In genomic region chr20:32560482-32560988, GRCh38 we compare ENCODE assay signal across 13 cellular contexts. TPM values are rescaled to one million over a fixed set of nuclear protein-coding genes. Genes with fewer than 3 reads are reported as not detected.
DNase-seq lines count a peak whose midpoint lies in the region; ATAC-seq and TF ChIP-seq lines count a peak whose summit lies in the region.
"Had no signal": no experiment of that assay in that cellular context is flagged by ENCODE, and none has a peak within 500 bp of the region (broad histone marks: within the 10 kb centered on the region; RNA-seq: fewer than 3 reads in every experiment).

No MANE protein-coding gene starts in this region.

- no peak for TF ChIP-seq CTCF in cardiac muscle cell (IDR thresholded peaks at IDR 0.05; ENCODE audit: low read depth, low read length)
- TF ChIP-seq CTCF in hepatocyte (IDR thresholded peaks at IDR 0.05; ENCODE audit: poor library complexity) = no peak
- TF ChIP-seq CTCF in lower lobe of right lung (IDR thresholded peaks at IDR 0.05) = no peak

- H3K79me2 ChIP-seq in hepatocyte = peaks cover 36% of the 10 kb centered on the region

- no peaks in the 10 kb centered on the region for H3K9me2 ChIP-seq in hepatocyte (replicated peaks; ENCODE audit: insufficient read depth)

- H3K27ac ChIP-seq in cardiac muscle cell (peak overlapping the region; percentile 75), hepatocyte (peak overlapping the region; percentile 63), temporal lobe (ENCODE audit: low read depth, low read length) (peak overlapping the region; percentile 47), lower lobe of right lung (no peak overlapping the region)
- H3K27ac ChIP-seq: left ventricle myocardium inferior had no signal

- 90% methylated on average over 9 of the region's 9 CpGs for WGBS in hepatocyte (ENCODE audit: low lambda C conversion rate, missing lambda C conversion rate)

- H3K36me3 Mint-ChIP-seq in activated naive CD4-positive, alpha-beta T cell treated with anti-CD3 and anti-CD28 coated beads, Interleukin-2, amount 50 U/mL, for 72 hours = peaks cover 0 to 4% of the 10 kb centered on the region in 2 donors

- DNase-seq in cardiac muscle cell (ENCODE audit: low read depth in 1 of 2, low spot score in 1 of 2) (no peak), left ventricle myocardium superior (no peak), hepatocyte (ENCODE audit: low spot score) (no peak), lower lobe of right lung (no peak), Kasumi-1 (lab: John Stamatoyannopoulos, UW) (no peak), NCI-H2171 treated with DMSO at 0.1 percent for 48 hours (lab: John Stamatoyannopoulos, UW) (no peak)
- no peak for DNase-seq in activated naive CD4-positive, alpha-beta T cell treated with anti-CD3 and anti-CD28 coated beads, Interleukin-2, amount 50 U/mL, for 72 hours (ENCODE audit: low spot score in 2 of 2)
- DNase-seq: IMR-90, left ventricle myocardium inferior, SHP77, T1000 had no signal

- no peaks in the 10 kb centered on the region for H3K9me3 ChIP-seq in cardiac muscle cell (ENCODE audit: low read depth)
- no peaks in the 10 kb centered on the region for H3K9me3 ChIP-seq in hepatocyte (ENCODE audit: low read depth)
- H3K9me3 ChIP-seq in lower lobe of right lung = no peaks in the 10 kb centered on the region
- H3K9me3 ChIP-seq: breast epithelium, left ventricle myocardium inferior had no signal

- intact Hi-C loops in left ventricle myocardium superior (cut with micrococcal nuclease) = no loop called here
- intact Hi-C loops in lower lobe of right lung (cut with DNase I) = no loop called here

- ATAC-seq in left ventricle myocardium superior (no peak), lower lobe of right lung (no peak)
- no peak for ATAC-seq in activated naive CD4-positive, alpha-beta T cell treated with anti-CD3 and anti-CD28 coated beads, Interleukin-2, amount 50 U/mL, for 72 hours

- no peaks in the 10 kb centered on the region for H3K9me3 Mint-ChIP-seq in activated naive CD4-positive, alpha-beta T cell treated with anti-CD3 and anti-CD28 coated beads, Interleukin-2, amount 50 U/mL, for 72 hours

- H3K27me3 ChIP-seq in cardiac muscle cell (no peaks in the 10 kb centered on the region), hepatocyte (no peaks in the 10 kb centered on the region), lower lobe of right lung (ENCODE audit: low read depth) (no peaks in the 10 kb centered on the region)
- H3K27me3 ChIP-seq: breast epithelium had no signal

- peak overlapping the region; percentile 66 for H3K4me2 ChIP-seq in hepatocyte

- H3K36me3 ChIP-seq in cardiac muscle cell = no peaks in the 10 kb centered on the region
- no peaks in the 10 kb centered on the region for H3K36me3 ChIP-seq in hepatocyte (replicated peaks; ENCODE audit: insufficient read depth, low read depth)
- no peaks in the 10 kb centered on the region for H3K36me3 ChIP-seq in lower lobe of right lung
- H3K36me3 ChIP-seq: breast epithelium, left ventricle myocardium inferior had no signal

- H3K4me1 ChIP-seq in cardiac muscle cell (ENCODE audit: low read depth) = peaks cover 32% of the 10 kb centered on the region
- H3K4me1 ChIP-seq in hepatocyte (ENCODE audit: insufficient read depth) = peaks cover 35% of the 10 kb centered on the region
- H3K4me1 ChIP-seq in lower lobe of right lung = peaks cover 10% of the 10 kb centered on the region
- H3K4me1 ChIP-seq: breast epithelium, left ventricle myocardium inferior had no signal

- no peaks in the 10 kb centered on the region for H4K20me1 ChIP-seq in hepatocyte (ENCODE audit: insufficient read depth, poor library complexity, severe bottlenecking)

- H3K27ac Mint-ChIP-seq in activated naive CD4-positive, alpha-beta T cell treated with anti-CD3 and anti-CD28 coated beads, Interleukin-2, amount 50 U/mL, for 72 hours = peak overlapping the region; percentile 79 to 82

- no peak overlapping the region for H2AFZ ChIP-seq in hepatocyte

- H3K4me3 ChIP-seq in cardiac muscle cell = no peak overlapping the region
- no peak overlapping the region for H3K4me3 ChIP-seq in hepatocyte
- no peak overlapping the region for H3K4me3 ChIP-seq in lower lobe of right lung
- H3K4me3 ChIP-seq: breast epithelium, left ventricle myocardium inferior had no signal

RNA-seq across cellular contexts. Expression of gene NOL4L, which starts 24.6 kb away (rescaled TPM):
- total RNA-seq in cardiac muscle cell = 34.9 and 42.9 TPM in 2 replicates
- 24.6 and 29.9 TPM in 2 replicates for polyA plus RNA-seq in cardiac muscle cell
- total RNA-seq in left ventricle myocardium superior = 5.2 TPM
- total RNA-seq in activated naive CD4-positive, alpha-beta T cell treated with anti-CD3 and anti-CD28 coated beads, Interleukin-2, amount 50 U/mL, for 72 hours = 10 to 100 TPM; 21.2 to 30.7 TPM
- total RNA-seq in hepatocyte = 34.3 and 35.6 TPM in 2 replicates
- 42.9 and 44.2 TPM in 2 replicates for polyA plus RNA-seq in hepatocyte
- 23.1 TPM for total RNA-seq in temporal lobe
- 14.3 TPM for total RNA-seq in lower lobe of right lung
